1 cellular context compared by ENCODE assay signal in genomic region chr5:131221888-131222287, GRCh38.
TF ChIP-seq lines count a peak whose summit lies in the region.

No MANE protein-coding gene starts in this region.

TF ChIP-seq in GM12878, 131 proteins besides CTCF, POLR2A, EP300 and RAD21:
- TF ChIP-seq JUNB (IDR thresholded peaks at IDR 0.05) (peak; percentile 26; the same call in 1 of the 2 replicates), MYC (IDR thresholded peaks at IDR 0.05; ENCODE audit: insufficient read depth, insufficient read length, insufficient replicate concordance, low read length, severe bottlenecking) (no peak), ATF7 (IDR thresholded peaks at IDR 0.05; ENCODE audit: low read depth) (peak; percentile 54), LARP7 (IDR thresholded peaks at IDR 0.05) (no peak), EED (IDR thresholded peaks at IDR 0.05; ENCODE audit: low read depth) (no peak)
